In genomic region chr12:84811291-84811690, GRCh38 we compare ENCODE assay signal across 20 cellular contexts.
"Had no signal": no experiment of that assay in that cellular context is flagged by ENCODE, and none has a peak within 500 bp of the region (broad histone marks: within the 10 kb centered on the region; RNA-seq: fewer than 3 reads in every experiment).

No MANE protein-coding gene starts in this region.

- H3K4me1 Mint-ChIP-seq: naive thymus-derived CD8-positive, alpha-beta T cell; nephron progenitor cell; stimulated activated effector memory CD8-positive, alpha-beta T cell treated with anti-CD3 and anti-CD28 coated beads, Interleukin-12 subunit alpha, Interleukin-12 subunit beta, amount 100 ng/mL, for 72 hours had no signal

- H3K27me3 ChIP-seq: esophagus muscularis mucosa, right atrium auricular region, stomach, thyroid gland, vagina had no signal

- H3K27ac ChIP-seq: esophagus muscularis mucosa, lower lobe of right lung, prostate gland, right atrium auricular region, stomach, thyroid gland, vagina had no signal

- H3K36me3 Mint-ChIP-seq: naive thymus-derived CD8-positive, alpha-beta T cell; stimulated activated effector memory CD8-positive, alpha-beta T cell treated with anti-CD3 and anti-CD28 coated beads, Interleukin-12 subunit alpha, Interleukin-12 subunit beta, amount 100 ng/mL, for 72 hours had no signal

- H3K4me1 ChIP-seq: esophagus muscularis mucosa, lower lobe of right lung, prostate gland, right atrium auricular region, stomach, thyroid gland, vagina had no signal

- DNase-seq: dermis blood vessel endothelial cell; effector memory CD4-positive, alpha-beta T cell; hypothalamus; left ventricle myocardium superior; lower lobe of right lung; naive thymus-derived CD8-positive, alpha-beta T cell; nephron progenitor cell; nucleus accumbens; stimulated activated CD4-positive, alpha-beta T cell treated with anti-CD3 and anti-CD28 coated beads, Interleukin-2, amount 100 ng/mL, for 24 hours; stimulated activated CD4-positive, alpha-beta T cell treated with anti-CD3 and anti-CD28 coated beads, Interleukin-4, amount 100 ng/mL, for 24 hours; stimulated activated naive CD4-positive, alpha-beta T cell treated with Interleukin-2 at 50 U/mL for 16 hours; stomach; thyroid gland; trophoblast cell had no signal

- H3K27ac Mint-ChIP-seq: naive thymus-derived CD8-positive, alpha-beta T cell; nephron progenitor cell; stimulated activated effector memory CD8-positive, alpha-beta T cell treated with anti-CD3 and anti-CD28 coated beads, Interleukin-12 subunit alpha, Interleukin-12 subunit beta, amount 100 ng/mL, for 72 hours had no signal

- ATAC-seq: left ventricle myocardium superior; lower lobe of right lung; naive thymus-derived CD8-positive, alpha-beta T cell; sciatic nerve; stimulated activated effector memory CD8-positive, alpha-beta T cell treated with anti-CD3 and anti-CD28 coated beads, Interleukin-12 subunit alpha, Interleukin-12 subunit beta, amount 100 ng/mL, for 72 hours had no signal

- H3K9me3 ChIP-seq: esophagus muscularis mucosa, lower lobe of right lung, prostate gland, right atrium auricular region, stomach, thyroid gland, vagina had no signal

- H3K36me3 ChIP-seq: esophagus muscularis mucosa, lower lobe of right lung, prostate gland, right atrium auricular region, stomach, thyroid gland, vagina had no signal

- H3K4me3 Mint-ChIP-seq: naive thymus-derived CD8-positive, alpha-beta T cell; nephron progenitor cell; stimulated activated effector memory CD8-positive, alpha-beta T cell treated with anti-CD3 and anti-CD28 coated beads, Interleukin-12 subunit alpha, Interleukin-12 subunit beta, amount 100 ng/mL, for 72 hours had no signal

- H3K9me3 Mint-ChIP-seq: naive thymus-derived CD8-positive, alpha-beta T cell; nephron progenitor cell; stimulated activated effector memory CD8-positive, alpha-beta T cell treated with anti-CD3 and anti-CD28 coated beads, Interleukin-12 subunit alpha, Interleukin-12 subunit beta, amount 100 ng/mL, for 72 hours had no signal

- H3K4me3 ChIP-seq: esophagus muscularis mucosa, lower lobe of right lung, prostate gland, right atrium auricular region, stomach, thyroid gland, vagina had no signal
